Comparison of ENCODE assay signal across 15 cellular contexts in genomic region chr7:141710301-141710700, GRCh38. TPM values are rescaled to one million over a fixed set of nuclear protein-coding genes. Genes with fewer than 3 reads are reported as not detected.
"Had no signal": no experiment of that assay in that cellular context is flagged by ENCODE, and none has a peak within 500 bp of the region (broad histone marks: within the 10 kb centered on the region; RNA-seq: fewer than 3 reads in every experiment).

No MANE protein-coding gene starts in this region.

- H3K4me1 ChIP-seq: body of pancreas, tibial nerve had no signal

- H3K4me3 Mint-ChIP-seq: activated CD4-positive, alpha-beta T cell treated with anti-CD3 and anti-CD28 coated beads, Interleukin-2, amount 10 ng/mL, durations not matched to agents 24 days and 14 days; natural killer cell; WTC11 had no signal

- DNase-seq: activated CD4-positive, alpha-beta T cell treated with anti-CD3 and anti-CD28 coated beads, Interleukin-2, amount 10 ng/mL, durations not matched to agents 24 days and 14 days; activated naive CD4-positive, alpha-beta T cell treated with anti-CD3 and anti-CD28 coated beads, Interleukin-2, amount 50 U/mL, for 16 hours; body of pancreas; central memory CD4-positive, alpha-beta T cell; cortex of kidney; effector CD8-positive, alpha-beta T cell; glutamatergic neuron; immature natural killer cell; mucosa of descending colon; natural killer cell; posterior cingulate gyrus; right cardiac atrium had no signal

- H3K9me3 ChIP-seq: body of pancreas, mucosa of descending colon, tibial nerve had no signal

- ATAC-seq: body of pancreas, natural killer cell, right cardiac atrium, WTC11 had no signal

- H3K27ac Mint-ChIP-seq: activated CD4-positive, alpha-beta T cell treated with anti-CD3 and anti-CD28 coated beads, Interleukin-2, amount 10 ng/mL, durations not matched to agents 24 days and 14 days; natural killer cell; WTC11 had no signal

- H3K27me3 ChIP-seq: body of pancreas, tibial nerve had no signal

- H3K4me2 ChIP-seq: smooth muscle cell had no signal

- H3K9me3 Mint-ChIP-seq: activated CD4-positive, alpha-beta T cell treated with anti-CD3 and anti-CD28 coated beads, Interleukin-2, amount 10 ng/mL, durations not matched to agents 24 days and 14 days; immature natural killer cell; natural killer cell; WTC11 had no signal

- H3K27ac ChIP-seq: body of pancreas, tibial nerve had no signal

- H3K36me3 Mint-ChIP-seq: natural killer cell, WTC11 had no signal

- H3K4me3 ChIP-seq: body of pancreas, mucosa of descending colon, smooth muscle cell, tibial nerve had no signal

RNA-seq across cellular contexts. Expression of gene WEE2, which starts 2.1 kb away (rescaled TPM):
- total RNA-seq: activated CD4-positive, alpha-beta T cell treated with anti-CD3 and anti-CD28 coated beads, Interleukin-2, amount 10 ng/mL, durations not matched to agents 24 days and 14 days; body of pancreas; mucosa of descending colon; right cardiac atrium; smooth muscle cell; tibial nerve had no signal
- polyA plus RNA-seq: immature natural killer cell, right cardiac atrium, smooth muscle cell had no signal

RNA-seq across cellular contexts. Expression of gene TAS2R3, which starts 53.6 kb away (rescaled TPM):
- polyA plus RNA-seq: immature natural killer cell, smooth muscle cell had no signal
